9 cellular contexts compared by ENCODE assay signal in genomic region chr14:71933026-71933587, GRCh38. TPM values are rescaled to one million over a fixed set of nuclear protein-coding genes. Genes with fewer than 3 reads are reported as not detected.
DNase-seq lines count a peak whose midpoint lies in the region; ATAC-seq and TF ChIP-seq lines count a peak whose summit lies in the region.
"Had no signal": no experiment of that assay in that cellular context is flagged by ENCODE, and none has a peak within 500 bp of the region (broad histone marks: within the 10 kb centered on the region; RNA-seq: fewer than 3 reads in every experiment).

No MANE protein-coding gene starts in this region.

- ATAC-seq in HG02840 (IDR thresholded peaks at IDR 0.05; ENCODE audit: low FRiP score, unreplicated experiment), result no peak
- no peak for ATAC-seq in GM18867 (IDR thresholded peaks at IDR 0.05; ENCODE audit: unreplicated experiment)
- ATAC-seq: Panc1 had no signal

- intact Hi-C loops in head of caudate nucleus (cut with DNase I), result no loop called here

- TF ChIP-seq CTCF in GM10266 (IDR thresholded peaks at IDR 0.05; ENCODE audit: control insufficient read depth, insufficient read depth, low read depth, missing control alignments), result no peak

- in situ Hi-C loops in G401 (cut with HindIII; ENCODE audit: low sequenced_read_pairs), result no loop called here

- no peaks in the 10 kb centered on the region for H3K36me3 ChIP-seq in rectal smooth muscle tissue (ENCODE audit: control insufficient read depth, insufficient read depth, low read length)

- H3K27me3 ChIP-seq in rectal smooth muscle tissue (ENCODE audit: control insufficient read depth, insufficient read depth, low read length), result peaks cover 3% of the 10 kb centered on the region

- H3K4me3 ChIP-seq in rectal smooth muscle tissue (ENCODE audit: low read length), result peak overlapping the region; percentile 3

- no peaks in the 10 kb centered on the region for H3K4me1 ChIP-seq in rectal smooth muscle tissue (ENCODE audit: control insufficient read depth, insufficient read depth, low read length)

- DNase-seq in GM10266 (ENCODE audit: extremely low spot score), result peak; percentile 47
- DNase-seq in OCI-M1 (lab: John Stamatoyannopoulos, UW), result peak; percentile 63
- DNase-seq in head of caudate nucleus, result peak in 31 of 42 donors; percentile 6 to 56 (median 18)
- no peak for DNase-seq in G401 (ENCODE audit: low spot score)
- no peak for DNase-seq in activated CD4-positive, CD25-positive, alpha-beta regulatory T cell (lab: John Stamatoyannopoulos, UW)

- H3K27ac ChIP-seq in rectal smooth muscle tissue (ENCODE audit: low read depth, low read length), result no peak overlapping the region

- H3K9ac ChIP-seq in rectal smooth muscle tissue (ENCODE audit: low read length), result no peak overlapping the region

RNA-seq across cellular contexts. Expression of gene RGS6, which starts 0.9 kb away (rescaled TPM):
- total RNA-seq in G401 (2014; rRNA removed; shearing (Covaris generic)), result not detected in 2 replicates

Comparison
In these comparisons a context has a peak if more than half of its experiments do, and no peak if none do; other contexts are left out.
1. DNase-seq: peak in GM10266 (single experiment), OCI-M1 (single experiment) and head of caudate nucleus (31 of 42); none in G401 (single experiment) and activated CD4-positive, CD25-positive, alpha-beta regulatory T cell (0 of 4).